ENCODE assay signal across 6 cellular contexts in the genomic region with DNA sequence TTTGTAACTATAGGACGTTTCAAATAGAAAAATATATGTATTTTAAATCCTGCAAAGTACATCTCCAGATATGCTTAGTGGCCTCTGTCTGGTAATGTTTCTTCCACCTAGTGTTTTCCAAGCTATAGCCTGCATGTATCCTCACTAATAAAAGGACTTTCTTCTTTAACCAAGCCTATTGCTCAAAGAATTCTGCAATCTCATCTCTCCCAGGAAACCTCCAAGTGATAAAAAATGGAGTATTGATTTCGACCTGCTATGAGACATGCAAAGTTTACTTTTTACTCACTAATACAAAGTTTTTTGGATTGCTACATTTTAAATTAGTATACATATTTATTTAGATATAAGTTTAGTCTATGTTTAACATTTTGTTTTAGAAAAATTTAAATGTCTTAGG. TPM values are rescaled to one million over a fixed set of nuclear protein-coding genes. Genes with fewer than 3 reads are reported as not detected.
"Had no signal": no experiment of that assay in that cellular context is flagged by ENCODE, and none has a peak within 500 bp of the region (broad histone marks: within the 10 kb centered on the region; RNA-seq: fewer than 3 reads in every experiment).

No MANE protein-coding gene starts in this region.

- DNase-seq: H9, HCEC 1CT, IMR-90, KBM-7 had no signal

- H3K27ac ChIP-seq: KMS-11 had no signal

RNA-seq across cellular contexts. Expression of gene ADGRB3, which starts 23.3 kb away (rescaled TPM):
- total RNA-seq: HT-29, IMR-90 had no signal
- polyA plus RNA-seq: IMR-90 had no signal
